Comparison of ENCODE assay signal across 17 cellular contexts in genomic region chr2:132469095-132469494, GRCh38. TPM values are rescaled to one million over a fixed set of nuclear protein-coding genes. Genes with fewer than 3 reads are reported as not detected.
DNase-seq lines count a peak whose midpoint lies in the region; ATAC-seq lines count a peak whose summit lies in the region.
"Had no signal": no experiment of that assay in that cellular context is flagged by ENCODE, and none has a peak within 500 bp of the region (broad histone marks: within the 10 kb centered on the region; RNA-seq: fewer than 3 reads in every experiment).

No MANE protein-coding gene starts in this region.

- no peaks in the 10 kb centered on the region for H4K20me1 ChIP-seq in GM23248 (ENCODE audit: insufficient read depth)
- H4K20me1 ChIP-seq: BLaER1 had no signal

- 0% methylated on average over 1 of the region's 1 CpG for WGBS in GM23248 (ENCODE audit: low coverage in 1 of 2, low lambda C conversion rate in 2 of 2, missing lambda C conversion rate in 2 of 2), 2 experiments

- H3K27me3 ChIP-seq in adipocyte (replicated peaks; ENCODE audit: control insufficient read depth, insufficient read depth, low read length) (no peaks in the 10 kb centered on the region), subcutaneous abdominal adipose tissue (ENCODE audit: control insufficient read depth in 5 of 5, insufficient read depth in 4 of 5, low read length in 5 of 5) (no peaks in the 10 kb centered on the region), GM23248 (replicated peaks; ENCODE audit: insufficient read depth) (no peaks in the 10 kb centered on the region)
- H3K27me3 ChIP-seq: BLaER1 had no signal

- H2AFZ ChIP-seq in GM23248, result no peak overlapping the region

- H3K9me2 ChIP-seq in GM23248 (ENCODE audit: insufficient read depth), result no peaks in the 10 kb centered on the region

- in situ Hi-C loops in GM23248 (cut with MboI), result no loop called here

- intact Hi-C loops in sciatic nerve (cut with DNase I), result no loop called here

- peak overlapping the region; percentile 39 for H3K4me3 ChIP-seq in adipocyte (ENCODE audit: low read length)
- peak overlapping the region in 2 of 5 donors; percentile 19 to 36 for H3K4me3 ChIP-seq in subcutaneous abdominal adipose tissue (ENCODE audit: low read depth in 1 of 5, low read length in 5 of 5)
- no peak overlapping the region for H3K4me3 ChIP-seq in GM23248
- H3K4me3 ChIP-seq: BLaER1 had no signal

- H3K36me3 ChIP-seq in adipocyte (ENCODE audit: control insufficient read depth, insufficient read depth, low read length, severe bottlenecking), result no peaks in the 10 kb centered on the region
- no peaks in the 10 kb centered on the region for H3K36me3 ChIP-seq in subcutaneous abdominal adipose tissue (ENCODE audit: control insufficient read depth in 5 of 5, insufficient read depth in 5 of 5, low read length in 5 of 5)
- H3K36me3 ChIP-seq in GM23248 (ENCODE audit: low read depth), result no peaks in the 10 kb centered on the region
- H3K36me3 ChIP-seq: BLaER1 had no signal

- H3K4me1 ChIP-seq in adipocyte (ENCODE audit: control insufficient read depth, insufficient read depth, low read length) (peaks cover 29% of the 10 kb centered on the region), subcutaneous abdominal adipose tissue (ENCODE audit: control insufficient read depth in 5 of 5, insufficient read depth in 5 of 5, low read length in 5 of 5) (peaks cover 0 to 32% (median 19%) of the 10 kb centered on the region in 5 donors), GM23248 (ENCODE audit: insufficient read depth) (no peaks in the 10 kb centered on the region)
- H3K4me1 ChIP-seq: BLaER1 had no signal

- H3K4me2 ChIP-seq in GM23248 (ENCODE audit: unreplicated experiment), result no peak overlapping the region
- H3K4me2 ChIP-seq: BLaER1 had no signal

- ATAC-seq in HG03378 (IDR thresholded peaks at IDR 0.05; ENCODE audit: unreplicated experiment) (no peak), sciatic nerve (no peak)
- ATAC-seq: HepG2 had no signal

- DNase-seq in NCI-H2081 treated with DMSO at 0.1 percent for 48 hours (lab: John Stamatoyannopoulos, UW) (peak; percentile 84), NCI-H748 (lab: John Stamatoyannopoulos, UW; ENCODE audit: unreplicated experiment) (peak; percentile 94), adipocyte (ENCODE audit: low read depth) (no peak), GM23248 (no peak), sciatic nerve (ENCODE audit: low spot score) (no peak)
- DNase-seq: 8988T; CD4-positive, alpha-beta memory T cell; DMS153; DMS79; GDM1; GOT3; H9 had no signal

- H3K9me3 ChIP-seq in adipocyte (ENCODE audit: control insufficient read depth, low read length) (peaks cover 66% of the 10 kb centered on the region), subcutaneous abdominal adipose tissue (ENCODE audit: control insufficient read depth in 5 of 5, low read length in 5 of 5) (peaks cover 2 to 60% (median 47%) of the 10 kb centered on the region in 5 donors), GM23248 (ENCODE audit: low read depth) (no peaks in the 10 kb centered on the region)

- H3K79me2 ChIP-seq in GM23248 (ENCODE audit: insufficient read depth), result no peaks in the 10 kb centered on the region

- H3F3A ChIP-seq in GM23248 (ENCODE audit: insufficient read depth), result no peaks in the 10 kb centered on the region

- H3K9ac ChIP-seq in adipocyte (ENCODE audit: low read length), result peak overlapping the region; percentile 69
- no peak overlapping the region for H3K9ac ChIP-seq in subcutaneous abdominal adipose tissue (ENCODE audit: low read length in 5 of 5)
- no peak overlapping the region for H3K9ac ChIP-seq in GM23248
- H3K9ac ChIP-seq: BLaER1 had no signal

- H3K27ac ChIP-seq in subcutaneous abdominal adipose tissue (ENCODE audit: low read depth, low read length), result peak overlapping the region; percentile 66
- no peak overlapping the region for H3K27ac ChIP-seq in GM23248
- H3K27ac ChIP-seq: BLaER1 had no signal

RNA-seq across cellular contexts. Expression of gene GPR39, which starts 52.5 kb away (rescaled TPM):
- 2.6 and 3.8 TPM in 2 replicates for total RNA-seq in GM23248 (2014; rRNA removed; shearing (Covaris generic))
- polyA plus RNA-seq in GM23248 (2016; fragmentation: Nextera tagmentation; extraction: Ambion mirVana), result 1.5 and 1.6 TPM in 2 replicates
- 0.31 TPM for total RNA-seq in sciatic nerve
- total RNA-seq: CD4-positive, alpha-beta memory T cell had no signal
- polyA plus RNA-seq: CD14-positive monocyte; CD4-positive, alpha-beta memory T cell had no signal

Comparison
In these comparisons a context has a peak if more than half of its experiments do, and no peak if none do; other contexts are left out.
1. DNase-seq: peak in NCI-H2081 treated with DMSO at 0.1 percent for 48 hours (single experiment) and NCI-H748 (single experiment); none in adipocyte (single experiment), GM23248 (single experiment) and sciatic nerve (single experiment).